ENCODE assay signal across 28 cellular contexts in genomic region chr2:118861242-118861641, GRCh38. TPM values are rescaled to one million over a fixed set of nuclear protein-coding genes. Genes with fewer than 3 reads are reported as not detected.
A peak's percentile ranks its signal among the peaks of the same experiment; 100 is the strongest.
DNase-seq lines count a peak whose midpoint lies in the region; ATAC-seq, FAIRE-seq and TF ChIP-seq lines count a peak whose summit lies in the region.
"Had no signal": no experiment of that assay in that cellular context is flagged by ENCODE, and none has a peak within 500 bp of the region (broad histone marks: within the 10 kb centered on the region; RNA-seq: fewer than 3 reads in every experiment).

No MANE protein-coding gene starts in this region.

- no peak overlapping the region for H3K4ac ChIP-seq in H1 (replicated peaks; ENCODE audit: insufficient read length, low read depth, low read length)

- H3K4me1 Mint-ChIP-seq in MCF 10A (ENCODE audit: insufficient read depth, unreplicated experiment), result peaks cover 14% of the 10 kb centered on the region

- H4K20me1 ChIP-seq in H1 (replicated peaks in 1 of 2; ENCODE audit: control insufficient read depth in 1 of 2, insufficient read depth in 2 of 2, low read length in 2 of 2) (peaks cover 3 to 5% of the 10 kb centered on the region in 2 experiments), osteoblast (ENCODE audit: insufficient read depth, low read length) (no peaks in the 10 kb centered on the region)

- no peak overlapping the region for H3K27ac ChIP-seq in breast epithelium
- H3K27ac ChIP-seq in H1 (ENCODE audit: low read depth, low read length), result no peak overlapping the region
- no peak overlapping the region for H3K27ac ChIP-seq in osteoblast (ENCODE audit: low read depth, low read length)
- H3K27ac ChIP-seq in ovary, result no peak overlapping the region
- H3K27ac ChIP-seq in left lung, result no peak overlapping the region
- H3K27ac ChIP-seq: 22Rv1; BLaER1 treated with 17β-estradiol and CSF1 and Interleukin-3, amounts not matched to agents 10 nM and 100 nM had no signal

- FAIRE-seq in H1 (lab: Jason Lieb, UNC), result no peak
- FAIRE-seq: A204.1, D721Med, GM12891, GM18507 had no signal

- peaks cover 16 to 54% of the 10 kb centered on the region in 2 donors for H3K27me3 ChIP-seq in breast epithelium
- peaks cover 48 to 66% (median 57%) of the 10 kb centered on the region in 4 experiments for H3K27me3 ChIP-seq in H1 (replicated peaks in 1 of 4; ENCODE audit: control insufficient read depth in 3 of 4, extremely low read depth in 1 of 4, insufficient read depth in 3 of 4, low read length in 3 of 4)
- H3K27me3 ChIP-seq in osteoblast (ENCODE audit: insufficient read depth, low read length), result peaks cover 37% of the 10 kb centered on the region
- H3K27me3 ChIP-seq in ovary, result no peaks in the 10 kb centered on the region
- H3K27me3 ChIP-seq in left lung, result peaks cover 57 to 88% of the 10 kb centered on the region in 2 donors

- H3K9me3 ChIP-seq in breast epithelium, result no peaks in the 10 kb centered on the region
- no peaks in the 10 kb centered on the region for H3K9me3 ChIP-seq in H1 (ENCODE audit: insufficient read depth in 2 of 2, low read depth in 1 of 2, low read length in 1 of 2)
- H3K9me3 ChIP-seq in osteoblast (ENCODE audit: low read depth, low read length), result no peaks in the 10 kb centered on the region
- H3K9me3 ChIP-seq in ovary, result no peaks in the 10 kb centered on the region
- H3K9me3 ChIP-seq in left lung, result no peaks in the 10 kb centered on the region
- H3K9me3 ChIP-seq: BE2C had no signal

- H2BK120ac ChIP-seq in H1 (replicated peaks; ENCODE audit: low read depth, low read length), result no peak overlapping the region

- H3K36me3 Mint-ChIP-seq in MCF 10A (ENCODE audit: insufficient read depth, unreplicated experiment), result no peaks in the 10 kb centered on the region
- H3K36me3 Mint-ChIP-seq: CD14-positive monocyte; CD8-positive, alpha-beta memory T cell had no signal

- no TSS peak for BruUV-seq in MCF 10A (replicated peaks; lab: Mats Ljungman, UMichigan)

- no peak for TF ChIP-seq POLR2A in breast epithelium (IDR thresholded peaks at IDR 0.05)
- TF ChIP-seq POLR2A in H1 (IDR thresholded peaks at IDR 0.05; ENCODE audit: control extremely low read depth in 1 of 2, low read depth in 2 of 2, low read length in 2 of 2), result no peak
- no peak for TF ChIP-seq POLR2A in ovary (IDR thresholded peaks at IDR 0.05)

- H3K9me3 Mint-ChIP-seq in MCF 10A (ENCODE audit: unreplicated experiment), result no peaks in the 10 kb centered on the region
- H3K9me3 Mint-ChIP-seq: CD4-positive, alpha-beta T cell had no signal

- H3K4me2 ChIP-seq in H1 (ENCODE audit: insufficient read depth in 1 of 2, low read depth in 2 of 2, low read length in 2 of 2) (no peak overlapping the region), osteoblast (ENCODE audit: insufficient read depth, low read length) (no peak overlapping the region)
- H3K4me2 ChIP-seq: BLaER1 treated with 17β-estradiol and CSF1 and Interleukin-3, amounts not matched to agents 10 nM and 100 nM had no signal

- POLR2A ChIA-PET in MCF 10A (lab: Yijun Ruan, JAX) (no interaction called here), H1 (lab: Charles Lee; ENCODE audit: partially characterized antibody) (no interaction called here)

- H3K23ac ChIP-seq in H1 (ENCODE audit: insufficient read length), result no peak overlapping the region

- no peak overlapping the region for H3K56ac ChIP-seq in H1 (replicated peaks; ENCODE audit: insufficient read length, low read depth, low read length)

- no peak overlapping the region for H2BK15ac ChIP-seq in H1 (ENCODE audit: low read length)

- no peak overlapping the region for H4K8ac ChIP-seq in H1 (ENCODE audit: extremely low read depth, insufficient read depth, low read length)

- no peak for ATAC-seq in left lung

- CTCF ChIA-PET in MCF 10A (lab: Yijun Ruan, JAX), result interaction anchor here (0.5 to 8.0 kb wide), 10 partner anchors 9 to 659 kb away, joined by 3 to 122 read pairs (median 4); no protein-coding TSS in a partner anchor
- CTCF ChIA-PET in H1 (lab: Charles Lee; ENCODE audit: partially characterized antibody), result interaction anchor here (0.6 to 2.0 kb wide), 9 partner anchors 8 to 659 kb away, joined by 3 to 7 read pairs (median 3); no protein-coding TSS in a partner anchor

- no peaks in the 10 kb centered on the region for H3K4me1 ChIP-seq in breast epithelium
- peaks cover 0 to 28% (median 25%) of the 10 kb centered on the region in 4 experiments; a peak in 6 of 7 replicates for H3K4me1 ChIP-seq in H1 (replicated peaks in 1 of 4; ENCODE audit: control insufficient read depth in 3 of 4, insufficient read depth in 4 of 4, low read length in 3 of 4)
- peaks cover 2% of the 10 kb centered on the region for H3K4me1 ChIP-seq in osteoblast (ENCODE audit: insufficient read depth, low read length)
- H3K4me1 ChIP-seq in ovary (ENCODE audit: insufficient read depth), result no peaks in the 10 kb centered on the region
- no peaks in the 10 kb centered on the region for H3K4me1 ChIP-seq in left lung
- H3K4me1 ChIP-seq: BE2C had no signal

- peak overlapping the region; percentile 34; the same call in 1 of the 2 replicates for H2BK20ac ChIP-seq in H1 (ENCODE audit: low read length)

- H2AFZ ChIP-seq in H1 (ENCODE audit: low read length) (no peak overlapping the region), osteoblast (ENCODE audit: low read length) (no peak overlapping the region)

- no peak overlapping the region for H2BK5ac ChIP-seq in H1 (ENCODE audit: low read depth, low read length)

- peaks cover 2% of the 10 kb centered on the region; the same call in 1 of the 2 replicates for H3K23me2 ChIP-seq in H1 (ENCODE audit: low read depth, low read length)

- H3K79me1 ChIP-seq in H1 (ENCODE audit: low read depth, low read length), result no peaks in the 10 kb centered on the region

- peak overlapping the region; percentile 73 for H3K27ac Mint-ChIP-seq in MCF 10A (ENCODE audit: low read depth, unreplicated experiment)
- H3K27ac Mint-ChIP-seq: CD14-positive monocyte; CD4-positive, alpha-beta T cell had no signal

- intact Hi-C loops in MCF 10A (cut with micrococcal nuclease), result no loop called here
- intact Hi-C loops in breast epithelium (cut with DNase I; ENCODE audit: low total_unique reads), result loop anchor here (10.0 kb wide), 2 partner anchors 636 to 816 kb away; no protein-coding TSS in a partner anchor
- intact Hi-C loops in ovary (cut with DNase I), result no loop called here
- intact Hi-C loops in left lung (cut with DNase I), result loop anchor here in 1 of 2 donors (10.0 kb wide), 1 partner anchor 816 kb away; no protein-coding TSS in a partner anchor

- H4K5ac ChIP-seq in H1 (ENCODE audit: insufficient read length, low read depth, low read length), result no peak overlapping the region

- no peak for DNase-seq in MCF 10A (ENCODE audit: unreplicated experiment)
- no peak for DNase-seq in breast epithelium (ENCODE audit: low spot score in 2 of 2)
- DNase-seq in H1 (ENCODE audit: low read depth in 1 of 2, low spot score in 2 of 2), result no peak
- DNase-seq in osteoblast (ENCODE audit: insufficient read length, low spot score, missing footprints), result peak; percentile 65
- no peak for DNase-seq in activated naive CD4-positive, alpha-beta T cell treated with Interleukin-2 at 50 U/mL for 16 hours
- no peak for DNase-seq in ovary
- DNase-seq in anterior cingulate cortex (lab: John Stamatoyannopoulos, UW), result no peak
- no peak for DNase-seq in left lung
- DNase-seq: ACHN; AML-193; BE2C; CD4-positive, alpha-beta T cell; CD8-positive, alpha-beta memory T cell; DMS 273 treated with DMSO at 0.1 percent for 48 hours; DMS79; EL; GF-D8; GOT3; HCEC 1CT had no signal

- H3K27me3 Mint-ChIP-seq in MCF 10A (ENCODE audit: insufficient read depth, unreplicated experiment), result no peaks in the 10 kb centered on the region

- H2AK5ac ChIP-seq in H1 (ENCODE audit: low read depth, low read length), result no peak overlapping the region; the same call in 1 of the 2 replicates

- 84% methylated on average over 6 of the region's 7 CpGs; no CpG with 5 or more reads in 1 of the 2 experiments for WGBS in H1 (ENCODE audit: extremely low coverage in 1 of 2, insufficient coverage in 1 of 2, insufficient read length in 1 of 2, insufficient replicate concordance in 2 of 2, low coverage in 1 of 2, low lambda C conversion rate in 2 of 2, missing lambda C conversion rate in 1 of 2), 2 experiments
- WGBS in ovary, 3 donors, result 54 to 64% (median 61%) methylated on average over 7 of the region's 7 CpGs

- no peak overlapping the region for H3K9ac ChIP-seq in H1 (replicated peaks in 1 of 4; ENCODE audit: extremely low read depth in 1 of 4, low read depth in 3 of 4, low read length in 3 of 4)
- H3K9ac ChIP-seq: BLaER1 treated with 17β-estradiol and CSF1 and Interleukin-3, amounts not matched to agents 10 nM and 100 nM had no signal

- H3K79me2 ChIP-seq in H1 (ENCODE audit: control insufficient read depth in 1 of 2, insufficient read depth in 2 of 2, low read length in 2 of 2) (no peaks in the 10 kb centered on the region), osteoblast (ENCODE audit: insufficient read depth, low read length) (no peaks in the 10 kb centered on the region)

- H2BK12ac ChIP-seq in H1 (ENCODE audit: low read depth, low read length), result peak overlapping the region; percentile 19; the same call in 1 of the 2 replicates

- no peak overlapping the region for H4K91ac ChIP-seq in H1 (replicated peaks; ENCODE audit: insufficient read length, low read length)

- H3K14ac ChIP-seq in H1 (ENCODE audit: insufficient read length), result no peak overlapping the region

- H3K18ac ChIP-seq in H1 (ENCODE audit: extremely low read depth, low read length), result no peak overlapping the region

- no peak for TF ChIP-seq CTCF in MCF 10A (IDR thresholded peaks at IDR 0.05; ENCODE audit: unreplicated experiment)
- TF ChIP-seq CTCF in breast epithelium (IDR thresholded peaks at IDR 0.05), result no peak
- no peak for TF ChIP-seq CTCF in H1 (IDR thresholded peaks at IDR 0.05; ENCODE audit: control extremely low read depth in 1 of 3, insufficient read depth in 1 of 3, low read depth in 1 of 3, low read length in 3 of 3)
- no peak for TF ChIP-seq CTCF in osteoblast (IDR thresholded peaks at IDR 0.05; ENCODE audit: extremely low read depth, low read depth, low read length)
- TF ChIP-seq CTCF in ovary (IDR thresholded peaks at IDR 0.05), result no peak
- no peak for TF ChIP-seq CTCF in left lung (IDR thresholded peaks at IDR 0.05)

- H3K4me3 ChIP-seq in breast epithelium, result no peak overlapping the region
- H3K4me3 ChIP-seq in H1 (ENCODE audit: extremely low read depth in 1 of 4, insufficient read depth in 2 of 4, low read depth in 3 of 4, low read length in 4 of 4), result no peak overlapping the region
- H3K4me3 ChIP-seq in osteoblast (ENCODE audit: insufficient read depth, low read length), result no peak overlapping the region
- H3K4me3 ChIP-seq in ovary, result no peak overlapping the region
- no peak overlapping the region for H3K4me3 ChIP-seq in left lung
- H3K4me3 ChIP-seq: BLaER1 treated with 17β-estradiol and CSF1 and Interleukin-3, amounts not matched to agents 10 nM and 100 nM had no signal

- no peak for TF ChIP-seq RAD21 in H1 (IDR thresholded peaks at IDR 0.05 in 1 of 2, conservative IDR thresholded peaks at IDR 0.05 in 1 of 2; ENCODE audit: low read depth in 2 of 2, low read length in 2 of 2)

- H3K36me3 ChIP-seq in breast epithelium, result no peaks in the 10 kb centered on the region
- peaks cover 0 to 6% (median 0%) of the 10 kb centered on the region in 4 experiments; a peak in 1 of 8 replicates for H3K36me3 ChIP-seq in H1 (ENCODE audit: control insufficient read depth in 2 of 4, insufficient read depth in 4 of 4, low read length in 3 of 4)
- no peaks in the 10 kb centered on the region for H3K36me3 ChIP-seq in osteoblast (ENCODE audit: insufficient read depth, low read length)
- H3K36me3 ChIP-seq in ovary, result no peaks in the 10 kb centered on the region
- no peaks in the 10 kb centered on the region for H3K36me3 ChIP-seq in left lung
- H3K36me3 ChIP-seq: BE2C; BLaER1 treated with 17β-estradiol and CSF1 and Interleukin-3, amounts not matched to agents 10 nM and 100 nM had no signal

- TF ChIP-seq EP300 in H1 (IDR thresholded peaks at IDR 0.05; ENCODE audit: borderline replicate concordance in 1 of 2, low read depth in 2 of 2, low read length in 2 of 2) (no peak), ovary (IDR thresholded peaks at IDR 0.05) (no peak)

- H3K4me3 Mint-ChIP-seq in MCF 10A (ENCODE audit: unreplicated experiment), result no peak overlapping the region
- H3K4me3 Mint-ChIP-seq: CD4-positive, alpha-beta T cell; CD8-positive, alpha-beta memory T cell had no signal

RNA-seq across cellular contexts. Expression of gene EN1, which starts 13.8 kb away (rescaled TPM):
- total RNA-seq in MCF 10A (2022) (not detected in 2 replicates), breast epithelium (1 to 10 TPM in 2 of 3 donors, under 1 TPM in 1; 0.29 to 6.4 (median 1.6) TPM), osteoblast (0.29 and 0.72 TPM in 2 replicates), ovary (not detected), left lung (not detected)
- not detected in 2 replicates for total RNA-seq in H1 (2021; fragmentation: NEBNext Ultra II Directional; extraction: Animal tissue kit (Norgen Biotek cat#: 25700))
- polyA plus RNA-seq in H1 (2011; rRNA removed) (not detected in 2 replicates), ovary (not detected)
- polyA plus RNA-seq in H1 (2011; cell fraction: cytosol; rRNA removed), result not detected
- not detected for polyA plus RNA-seq in H1 (2011; cell fraction: nucleus; rRNA removed)
- 0.48 TPM in 1 of 4 replicates, not detected in the others for polyA plus RNA-seq in H1 (2012, experiment 1 of 2)
- polyA plus RNA-seq in H1 (2012, experiment 2 of 2), result not detected
- not detected for polyA plus RNA-seq in H1 (2013, experiment 1 of 2)
- 0.04 TPM for polyA plus RNA-seq in H1 (2013, experiment 2 of 2)
- polyA minus RNA-seq in H1 (2011; rRNA and poly(A)+ RNA removed), result not detected in 2 replicates
- polyA minus RNA-seq in H1 (2011; cell fraction: cytosol; rRNA and poly(A)+ RNA removed), result not detected
- polyA minus RNA-seq in H1 (2011; cell fraction: nucleus; rRNA and poly(A)+ RNA removed), result not detected
- total RNA-seq: CD4-positive, alpha-beta T cell; CD8-positive, alpha-beta memory T cell; G401; H7 had no signal
- polyA plus RNA-seq: CD14-positive monocyte; CD8-positive, alpha-beta memory T cell had no signal
